20 cellular contexts compared by ENCODE assay signal in genomic region chr16:6852643-6853042, GRCh38.
"Had no signal": no experiment of that assay in that cellular context is flagged by ENCODE, and none has a peak within 500 bp of the region (broad histone marks: within the 10 kb centered on the region; RNA-seq: fewer than 3 reads in every experiment).

No MANE protein-coding gene starts in this region.

- FAIRE-seq: kidney had no signal

- H3K27me3 ChIP-seq: foreskin keratinocyte, gastroesophageal sphincter, heart left ventricle, ovary, sigmoid colon, transverse colon, vagina had no signal

- H3K36me3 ChIP-seq: gastroesophageal sphincter, heart left ventricle, ovary, sigmoid colon, transverse colon, vagina had no signal

- H3K4me2 ChIP-seq: hepatocyte had no signal

- H3K27ac ChIP-seq: epithelial cell of prostate, foreskin keratinocyte, gastroesophageal sphincter, heart left ventricle, hepatocyte, ovary, psoas muscle, sigmoid colon, transverse colon, vagina had no signal

- H3K9me3 ChIP-seq: gastroesophageal sphincter, heart left ventricle, ovary, psoas muscle, sigmoid colon, transverse colon, vagina had no signal

- DNase-seq: effector CD8-positive, alpha-beta T cell; endodermal cell; foreskin keratinocyte; heart left ventricle; kidney; natural killer cell; occipital lobe; ovary; posterior cingulate gyrus; psoas muscle; right cardiac atrium; sigmoid colon; stimulated activated CD4-positive, alpha-beta T cell treated with anti-CD3 and anti-CD28 coated beads, Interleukin-2, amount 100 ng/mL, for 48 hours; stimulated activated naive B cell treated with anti-CD40 and anti-IgM and Interleukin-4, amounts not matched to agents 10 μg/mL and 1 μg/mL and 100 μg/mL, for 72 hours; transverse colon had no signal

- H2AFZ ChIP-seq: hepatocyte had no signal

- H3K4me3 ChIP-seq: gastroesophageal sphincter, heart left ventricle, hepatocyte, lung, ovary, psoas muscle, sigmoid colon, transverse colon, vagina had no signal

- H3K4me1 ChIP-seq: foreskin keratinocyte, gastroesophageal sphincter, heart left ventricle, psoas muscle, sigmoid colon, transverse colon, vagina had no signal

- H3K79me2 ChIP-seq: hepatocyte had no signal
